In the genomic region with DNA sequence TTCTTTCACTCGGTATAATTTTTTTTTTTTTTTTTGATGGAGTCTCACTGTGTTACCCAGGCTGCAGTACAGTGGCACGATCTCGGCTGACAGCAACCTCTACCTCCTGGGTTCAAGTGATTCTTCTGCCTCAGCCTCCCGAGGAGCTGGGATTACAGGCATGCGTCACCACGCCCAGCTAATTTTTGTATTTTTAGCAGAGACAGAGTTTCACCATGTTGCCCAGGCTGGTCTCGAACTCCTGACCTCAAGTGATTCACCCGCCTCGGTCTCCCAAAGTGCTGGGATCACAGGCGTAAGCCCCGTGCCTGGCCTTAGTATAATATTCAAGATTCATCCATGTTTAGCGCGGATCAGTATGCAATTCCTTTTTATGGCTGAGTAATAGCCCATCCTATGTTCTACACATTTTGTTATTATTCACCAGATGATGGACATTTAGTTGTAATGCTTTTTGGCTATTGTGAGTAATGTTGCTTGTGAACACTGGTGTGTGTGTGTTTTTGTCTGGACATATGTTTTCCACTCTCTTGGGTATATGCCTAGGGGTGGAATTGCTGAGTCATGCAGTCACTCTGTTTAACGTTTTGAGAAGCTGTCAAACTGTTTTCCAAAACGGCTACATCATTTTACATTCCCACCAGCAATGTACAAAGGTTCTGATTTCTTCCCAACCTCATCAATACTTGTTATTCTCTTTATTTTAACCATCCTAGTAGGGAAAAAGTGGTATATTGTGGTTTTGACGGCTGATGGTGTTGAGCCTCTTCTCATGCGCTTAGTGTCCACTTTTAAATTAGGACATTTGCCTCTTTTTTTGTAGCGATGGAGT, we compare ENCODE assay signal across 1 cellular context.
TF ChIP-seq lines count a peak whose summit lies in the region.

No MANE protein-coding gene starts in this region.

TF ChIP-seq in K562, 482 proteins besides CTCF, POLR2A, EP300 and RAD21 (continued from another document and continues in another):
- TF ChIP-seq NFIC (IDR thresholded peaks at IDR 0.05), result peak; percentile 41; the same call in 1 of the 2 replicates
- TF ChIP-seq HDGF (IDR thresholded peaks at IDR 0.05), result no peak
- TF ChIP-seq TCF3 (CRISPR knock-in tag; IDR thresholded peaks at IDR 0.05), result no peak
- no peak for TF ChIP-seq RFX5 (IDR thresholded peaks at IDR 0.05; ENCODE audit: low read depth, low read length)
- TF ChIP-seq RB1 (IDR thresholded peaks at IDR 0.05; ENCODE audit: low read depth), result no peak
- no peak for TF ChIP-seq ETS2 (tag; IDR thresholded peaks at IDR 0.05; ENCODE audit: borderline replicate concordance, poor library complexity, severe bottlenecking)
- TF ChIP-seq HDAC8 (tag; IDR thresholded peaks at IDR 0.05), result peak; percentile 76
- TF ChIP-seq SP1 (CRISPR knock-in tag; IDR thresholded peaks at IDR 0.05), result no peak
- no peak for TF ChIP-seq HMGN3 (IDR thresholded peaks at IDR 0.05; ENCODE audit: borderline replicate concordance, extremely low read depth, insufficient read length, low read depth, low read length)
- TF ChIP-seq, protein P1, sequence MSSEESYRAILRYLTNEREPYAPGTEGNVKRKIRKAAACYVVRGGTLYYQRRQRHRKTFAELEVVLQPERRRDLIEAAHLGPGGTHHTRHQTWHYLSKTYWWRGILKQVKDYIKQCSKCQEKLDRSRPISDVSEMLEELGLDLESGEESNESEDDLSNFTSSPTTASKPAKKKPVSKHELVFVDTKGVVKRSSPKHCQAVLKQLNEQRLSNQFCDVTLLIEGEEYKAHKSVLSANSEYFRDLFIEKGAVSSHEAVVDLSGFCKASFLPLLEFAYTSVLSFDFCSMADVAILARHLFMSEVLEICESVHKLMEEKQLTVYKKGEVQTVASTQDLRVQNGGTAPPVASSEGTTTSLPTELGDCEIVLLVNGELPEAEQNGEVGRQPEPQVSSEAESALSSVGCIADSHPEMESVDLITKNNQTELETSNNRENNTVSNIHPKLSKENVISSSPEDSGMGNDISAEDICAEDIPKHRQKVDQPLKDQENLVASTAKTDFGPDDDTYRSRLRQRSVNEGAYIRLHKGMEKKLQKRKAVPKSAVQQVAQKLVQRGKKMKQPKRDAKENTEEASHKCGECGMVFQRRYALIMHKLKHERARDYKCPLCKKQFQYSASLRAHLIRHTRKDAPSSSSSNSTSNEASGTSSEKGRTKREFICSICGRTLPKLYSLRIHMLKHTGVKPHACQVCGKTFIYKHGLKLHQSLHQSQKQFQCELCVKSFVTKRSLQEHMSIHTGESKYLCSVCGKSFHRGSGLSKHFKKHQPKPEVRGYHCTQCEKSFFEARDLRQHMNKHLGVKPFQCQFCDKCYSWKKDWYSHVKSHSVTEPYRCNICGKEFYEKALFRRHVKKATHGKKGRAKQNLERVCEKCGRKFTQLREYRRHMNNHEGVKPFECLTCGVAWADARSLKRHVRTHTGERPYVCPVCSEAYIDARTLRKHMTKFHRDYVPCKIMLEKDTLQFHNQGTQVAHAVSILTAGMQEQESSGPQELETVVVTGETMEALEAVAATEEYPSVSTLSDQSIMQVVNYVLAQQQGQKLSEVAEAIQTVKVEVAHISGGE (CRISPR knock-in tag; IDR thresholded peaks at IDR 0.05), result no peak
- TF ChIP-seq NR2F6 (CRISPR knock-in tag; IDR thresholded peaks at IDR 0.05), result no peak
- TF ChIP-seq, protein P2, sequence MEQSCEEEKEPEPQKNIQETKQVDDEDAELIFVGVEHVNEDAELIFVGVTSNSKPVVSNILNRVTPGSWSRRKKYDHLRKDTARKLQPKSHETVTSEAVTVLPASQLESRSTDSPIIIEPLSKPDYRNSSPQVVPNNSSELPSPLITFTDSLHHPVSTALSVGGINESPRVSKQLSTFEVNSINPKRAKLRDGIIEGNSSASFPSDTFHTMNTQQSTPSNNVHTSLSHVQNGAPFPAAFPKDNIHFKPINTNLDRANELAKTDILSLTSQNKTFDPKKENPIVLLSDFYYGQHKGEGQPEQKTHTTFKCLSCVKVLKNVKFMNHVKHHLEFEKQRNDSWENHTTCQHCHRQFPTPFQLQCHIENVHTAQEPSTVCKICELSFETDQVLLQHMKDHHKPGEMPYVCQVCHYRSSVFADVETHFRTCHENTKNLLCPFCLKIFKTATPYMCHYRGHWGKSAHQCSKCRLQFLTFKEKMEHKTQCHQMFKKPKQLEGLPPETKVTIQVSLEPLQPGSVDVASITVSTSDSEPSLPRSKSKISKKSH (CRISPR knock-in tag; IDR thresholded peaks at IDR 0.05), result no peak
- no peak for TF ChIP-seq ASH1L (IDR thresholded peaks at IDR 0.05; ENCODE audit: borderline replicate concordance, low read depth, partially characterized antibody)
- no peak for TF ChIP-seq RBM25 (IDR thresholded peaks at IDR 0.05; ENCODE audit: low read depth, low read length, severe bottlenecking)
- TF ChIP-seq, protein P3, sequence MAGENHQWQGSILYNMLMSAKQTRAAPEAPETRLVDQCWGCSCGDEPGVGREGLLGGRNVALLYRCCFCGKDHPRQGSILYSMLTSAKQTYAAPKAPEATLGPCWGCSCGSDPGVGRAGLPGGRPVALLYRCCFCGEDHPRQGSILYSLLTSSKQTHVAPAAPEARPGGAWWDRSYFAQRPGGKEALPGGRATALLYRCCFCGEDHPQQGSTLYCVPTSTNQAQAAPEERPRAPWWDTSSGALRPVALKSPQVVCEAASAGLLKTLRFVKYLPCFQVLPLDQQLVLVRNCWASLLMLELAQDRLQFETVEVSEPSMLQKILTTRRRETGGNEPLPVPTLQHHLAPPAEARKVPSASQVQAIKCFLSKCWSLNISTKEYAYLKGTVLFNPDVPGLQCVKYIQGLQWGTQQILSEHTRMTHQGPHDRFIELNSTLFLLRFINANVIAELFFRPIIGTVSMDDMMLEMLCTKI (IDR thresholded peaks at IDR 0.05; ENCODE audit: partially characterized antibody), result no peak
- no peak for TF ChIP-seq YY1 (IDR thresholded peaks at IDR 0.05; ENCODE audit: borderline replicate concordance in 1 of 3, control insufficient read depth in 1 of 3, extremely low read depth in 1 of 3, insufficient read depth in 3 of 3, insufficient read length in 1 of 3, insufficient replicate concordance in 2 of 3, low read depth in 1 of 3, low read length in 2 of 3)
- no peak for TF ChIP-seq GATAD2A (IDR thresholded peaks at IDR 0.05)
- no peak for TF ChIP-seq SRF (CRISPR knock-in tag; IDR thresholded peaks at IDR 0.05)
- TF ChIP-seq CREM (IDR thresholded peaks at IDR 0.05; ENCODE audit: low read depth), result no peak
- no peak for TF ChIP-seq ZBTB7A (IDR thresholded peaks at IDR 0.05; ENCODE audit: borderline replicate concordance, control insufficient read depth, low read depth, low read length)
- no peak for TF ChIP-seq SAFB (IDR thresholded peaks at IDR 0.05; ENCODE audit: borderline replicate concordance, low read depth, low read length)
- TF ChIP-seq GTF2F1 (IDR thresholded peaks at IDR 0.05; ENCODE audit: low read depth, low read length), result no peak
- TF ChIP-seq SMC3 (conservative IDR thresholded peaks at IDR 0.05; ENCODE audit: insufficient read depth, low read depth, low read length), result no peak
- TF ChIP-seq, protein P4, sequence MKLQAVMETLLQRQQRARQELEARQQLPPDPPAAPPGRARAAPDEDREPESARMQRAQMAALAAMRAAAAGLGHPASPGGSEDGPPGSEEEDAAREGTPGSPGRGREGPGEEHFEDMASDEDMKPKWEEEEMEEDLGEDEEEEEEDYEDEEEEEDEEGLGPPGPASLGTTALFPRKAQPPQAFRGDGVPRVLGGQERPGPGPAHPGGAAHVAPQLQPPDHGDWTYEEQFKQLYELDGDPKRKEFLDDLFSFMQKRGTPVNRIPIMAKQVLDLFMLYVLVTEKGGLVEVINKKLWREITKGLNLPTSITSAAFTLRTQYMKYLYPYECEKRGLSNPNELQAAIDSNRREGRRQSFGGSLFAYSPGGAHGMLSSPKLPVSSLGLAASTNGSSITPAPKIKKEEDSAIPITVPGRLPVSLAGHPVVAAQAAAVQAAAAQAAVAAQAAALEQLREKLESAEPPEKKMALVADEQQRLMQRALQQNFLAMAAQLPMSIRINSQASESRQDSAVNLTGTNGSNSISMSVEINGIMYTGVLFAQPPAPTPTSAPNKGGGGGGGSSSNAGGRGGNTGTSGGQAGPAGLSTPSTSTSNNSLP (IDR thresholded peaks at IDR 0.05; ENCODE audit: borderline replicate concordance, low read depth, low read length), result no peak
- TF ChIP-seq ZNF311 (CRISPR knock-in tag; IDR thresholded peaks at IDR 0.05), result no peak; the same call in 1 of the 2 replicates
- TF ChIP-seq SIRT6 (IDR thresholded peaks at IDR 0.05; ENCODE audit: low read depth, low read length), result no peak
- TF ChIP-seq NCOA1 (IDR thresholded peaks at IDR 0.05; ENCODE audit: low read depth), result no peak
- no peak for TF ChIP-seq TCF7 (IDR thresholded peaks at IDR 0.05; ENCODE audit: borderline replicate concordance)
- TF ChIP-seq, protein P5, sequence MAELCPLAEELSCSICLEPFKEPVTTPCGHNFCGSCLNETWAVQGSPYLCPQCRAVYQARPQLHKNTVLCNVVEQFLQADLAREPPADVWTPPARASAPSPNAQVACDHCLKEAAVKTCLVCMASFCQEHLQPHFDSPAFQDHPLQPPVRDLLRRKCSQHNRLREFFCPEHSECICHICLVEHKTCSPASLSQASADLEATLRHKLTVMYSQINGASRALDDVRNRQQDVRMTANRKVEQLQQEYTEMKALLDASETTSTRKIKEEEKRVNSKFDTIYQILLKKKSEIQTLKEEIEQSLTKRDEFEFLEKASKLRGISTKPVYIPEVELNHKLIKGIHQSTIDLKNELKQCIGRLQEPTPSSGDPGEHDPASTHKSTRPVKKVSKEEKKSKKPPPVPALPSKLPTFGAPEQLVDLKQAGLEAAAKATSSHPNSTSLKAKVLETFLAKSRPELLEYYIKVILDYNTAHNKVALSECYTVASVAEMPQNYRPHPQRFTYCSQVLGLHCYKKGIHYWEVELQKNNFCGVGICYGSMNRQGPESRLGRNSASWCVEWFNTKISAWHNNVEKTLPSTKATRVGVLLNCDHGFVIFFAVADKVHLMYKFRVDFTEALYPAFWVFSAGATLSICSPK (IDR thresholded peaks at IDR 0.05; ENCODE audit: borderline replicate concordance), result no peak
- TF ChIP-seq NFXL1 (CRISPR knock-in tag; IDR thresholded peaks at IDR 0.05), result no peak; the same call in 1 of the 2 replicates
- no peak for TF ChIP-seq DDX20 (tag; IDR thresholded peaks at IDR 0.05; ENCODE audit: low read depth)
- no peak for TF ChIP-seq XRCC5 (IDR thresholded peaks at IDR 0.05; ENCODE audit: low read depth, low read length)
- TF ChIP-seq DIDO1 (tag; IDR thresholded peaks at IDR 0.05; ENCODE audit: low read depth), result no peak
- TF ChIP-seq, protein P6, sequence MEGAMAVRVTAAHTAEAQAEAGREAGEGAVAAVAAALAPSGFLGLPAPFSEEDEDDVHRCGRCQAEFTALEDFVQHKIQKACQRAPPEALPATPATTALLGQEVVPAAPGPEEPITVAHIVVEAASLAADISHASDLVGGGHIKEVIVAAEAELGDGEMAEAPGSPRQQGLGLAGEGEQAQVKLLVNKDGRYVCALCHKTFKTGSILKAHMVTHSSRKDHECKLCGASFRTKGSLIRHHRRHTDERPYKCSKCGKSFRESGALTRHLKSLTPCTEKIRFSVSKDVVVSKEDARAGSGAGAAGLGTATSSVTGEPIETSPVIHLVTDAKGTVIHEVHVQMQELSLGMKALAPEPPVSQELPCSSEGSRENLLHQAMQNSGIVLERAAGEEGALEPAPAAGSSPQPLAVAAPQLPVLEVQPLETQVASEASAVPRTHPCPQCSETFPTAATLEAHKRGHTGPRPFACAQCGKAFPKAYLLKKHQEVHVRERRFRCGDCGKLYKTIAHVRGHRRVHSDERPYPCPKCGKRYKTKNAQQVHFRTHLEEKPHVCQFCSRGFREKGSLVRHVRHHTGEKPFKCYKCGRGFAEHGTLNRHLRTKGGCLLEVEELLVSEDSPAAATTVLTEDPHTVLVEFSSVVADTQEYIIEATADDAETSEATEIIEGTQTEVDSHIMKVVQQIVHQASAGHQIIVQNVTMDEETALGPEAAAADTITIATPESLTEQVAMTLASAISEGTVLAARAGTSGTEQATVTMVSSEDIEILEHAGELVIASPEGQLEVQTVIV (CRISPR knock-in tag; IDR thresholded peaks at IDR 0.05; ENCODE audit: borderline replicate concordance), result no peak
- no peak for TF ChIP-seq ZNF324 (CRISPR knock-in tag; IDR thresholded peaks at IDR 0.05)
- no peak for TF ChIP-seq MCM3 (IDR thresholded peaks at IDR 0.05)
- TF ChIP-seq ZC3H11A (IDR thresholded peaks at IDR 0.05; ENCODE audit: low read depth, low read length), result no peak
- TF ChIP-seq PTBP1 (IDR thresholded peaks at IDR 0.05; ENCODE audit: low read depth, low read length), result no peak
- TF ChIP-seq, protein P7, sequence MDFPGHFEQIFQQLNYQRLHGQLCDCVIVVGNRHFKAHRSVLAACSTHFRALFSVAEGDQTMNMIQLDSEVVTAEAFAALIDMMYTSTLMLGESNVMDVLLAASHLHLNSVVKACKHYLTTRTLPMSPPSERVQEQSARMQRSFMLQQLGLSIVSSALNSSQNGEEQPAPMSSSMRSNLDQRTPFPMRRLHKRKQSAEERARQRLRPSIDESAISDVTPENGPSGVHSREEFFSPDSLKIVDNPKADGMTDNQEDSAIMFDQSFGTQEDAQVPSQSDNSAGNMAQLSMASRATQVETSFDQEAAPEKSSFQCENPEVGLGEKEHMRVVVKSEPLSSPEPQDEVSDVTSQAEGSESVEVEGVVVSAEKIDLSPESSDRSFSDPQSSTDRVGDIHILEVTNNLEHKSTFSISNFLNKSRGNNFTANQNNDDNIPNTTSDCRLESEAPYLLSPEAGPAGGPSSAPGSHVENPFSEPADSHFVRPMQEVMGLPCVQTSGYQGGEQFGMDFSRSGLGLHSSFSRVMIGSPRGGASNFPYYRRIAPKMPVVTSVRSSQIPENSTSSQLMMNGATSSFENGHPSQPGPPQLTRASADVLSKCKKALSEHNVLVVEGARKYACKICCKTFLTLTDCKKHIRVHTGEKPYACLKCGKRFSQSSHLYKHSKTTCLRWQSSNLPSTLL (IDR thresholded peaks at IDR 0.05), result no peak
- TF ChIP-seq HDAC2 (IDR thresholded peaks at IDR 0.05), result no peak
- TF ChIP-seq KLF1 (tag; IDR thresholded peaks at IDR 0.05), result no peak
- 0 out of 2 replicates have a peak, but pooled peaks have one; percentile 32 for TF ChIP-seq HLTF (IDR thresholded peaks at IDR 0.05)
- no peak for TF ChIP-seq TSC22D4 (tag; IDR thresholded peaks at IDR 0.05)
- peak; percentile 42; the same call in 1 of the 2 replicates for TF ChIP-seq NBN (IDR thresholded peaks at IDR 0.05; ENCODE audit: low read depth)
- no peak for TF ChIP-seq KHSRP (IDR thresholded peaks at IDR 0.05)
- no peak for TF ChIP-seq BHLHE40 (IDR thresholded peaks at IDR 0.05; ENCODE audit: low read length)
- TF ChIP-seq, protein P8, sequence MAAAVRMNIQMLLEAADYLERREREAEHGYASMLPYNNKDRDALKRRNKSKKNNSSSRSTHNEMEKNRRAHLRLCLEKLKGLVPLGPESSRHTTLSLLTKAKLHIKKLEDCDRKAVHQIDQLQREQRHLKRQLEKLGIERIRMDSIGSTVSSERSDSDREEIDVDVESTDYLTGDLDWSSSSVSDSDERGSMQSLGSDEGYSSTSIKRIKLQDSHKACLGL (CRISPR knock-in tag; IDR thresholded peaks at IDR 0.05; ENCODE audit: borderline replicate concordance, poor library complexity, severe bottlenecking), result no peak
- no peak for TF ChIP-seq ZNF146 (CRISPR knock-in tag; IDR thresholded peaks at IDR 0.05; ENCODE audit: unreplicated experiment)
- no peak; the same call in 1 of the 2 replicates for TF ChIP-seq KLF6 (CRISPR knock-in tag; IDR thresholded peaks at IDR 0.05; ENCODE audit: borderline replicate concordance)
- TF ChIP-seq TBP (optimal IDR thresholded peaks at IDR 0.05; ENCODE audit: low read depth, low read length), result no peak
- no peak for TF ChIP-seq STAG1 (CRISPR knock-in tag; IDR thresholded peaks at IDR 0.05; ENCODE audit: borderline replicate concordance)
- no peak for TF ChIP-seq GATA2 (CRISPR knock-in tag; IDR thresholded peaks at IDR 0.05)
- TF ChIP-seq RUNX1 (IDR thresholded peaks at IDR 0.05; ENCODE audit: low read depth), result no peak
- TF ChIP-seq ATF1 (CRISPR knock-in tag; IDR thresholded peaks at IDR 0.05), result no peak
- TF ChIP-seq ATF1 (tag; IDR thresholded peaks at IDR 0.05), result 0 out of 2 replicates have a peak, but pooled peaks have one; percentile 15
- no peak for TF ChIP-seq SRSF9 (IDR thresholded peaks at IDR 0.05; ENCODE audit: borderline replicate concordance, low read depth, low read length)
